ENCODE assay signal across 23 cellular contexts in the genomic region with DNA sequence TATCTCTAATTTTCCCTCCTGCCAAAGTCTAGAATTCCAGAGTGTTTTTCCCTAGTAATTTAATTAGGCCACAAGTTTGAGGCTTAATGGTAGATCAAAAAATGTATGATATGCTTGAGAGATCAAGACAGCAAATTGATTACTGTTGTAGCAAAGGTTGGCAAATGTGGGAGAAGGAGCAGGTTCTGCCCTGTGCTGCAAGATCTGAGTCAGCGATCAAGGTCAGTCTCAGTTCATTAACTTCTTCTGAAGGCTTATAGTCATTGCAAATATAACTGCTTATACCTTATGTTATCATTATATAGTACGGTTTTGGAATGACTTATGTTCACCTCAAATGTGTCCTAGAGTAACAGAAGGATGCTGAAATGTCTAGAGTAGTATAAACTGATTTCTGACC.
DNase-seq lines count a peak whose midpoint lies in the region; ATAC-seq and TF ChIP-seq lines count a peak whose summit lies in the region.
"Had no signal": no experiment of that assay in that cellular context is flagged by ENCODE, and none has a peak within 500 bp of the region (broad histone marks: within the 10 kb centered on the region; RNA-seq: fewer than 3 reads in every experiment).

No MANE protein-coding gene starts in this region.

- no peak overlapping the region for H3K14ac ChIP-seq in IMR-90 (replicated peaks; ENCODE audit: low read depth, low read length)

- no peaks in the 10 kb centered on the region for H4K20me1 ChIP-seq in IMR-90 (ENCODE audit: insufficient read depth, low read length)

- no peak for TF ChIP-seq RAD21 in IMR-90 (IDR thresholded peaks at IDR 0.05; ENCODE audit: low read length)

- H2BK5ac ChIP-seq in IMR-90 (ENCODE audit: low read depth, low read length, poor library complexity, severe bottlenecking), result no peak overlapping the region

- no peak overlapping the region for H4K8ac ChIP-seq in IMR-90 (ENCODE audit: low read depth in 2 of 2, low read length in 2 of 2)

- CTCF ChIA-PET in IMR-90 (lab: Yijun Ruan, JAX), result interaction anchor here (1.1 kb wide), 1 partner anchor 17 kb away, joined by 3 read pairs; no protein-coding TSS in a partner anchor

- H2BK20ac ChIP-seq in IMR-90 (ENCODE audit: low read depth, low read length), result no peak overlapping the region

- H3K23ac ChIP-seq in IMR-90 (ENCODE audit: low read depth, low read length), result no peak overlapping the region

- no peak overlapping the region for H3K56ac ChIP-seq in IMR-90 (ENCODE audit: extremely low read depth, insufficient read depth, low read length)

- H3K4me3 ChIP-seq in IMR-90 (ENCODE audit: insufficient read depth, low read depth, low read length) (no peak overlapping the region), epithelial cell of esophagus (ENCODE audit: low read length) (no peak overlapping the region), parathyroid adenoma (ENCODE audit: low read depth, low read length) (no peak overlapping the region), dorsolateral prefrontal cortex (no peak overlapping the region)
- H3K4me3 ChIP-seq: body of pancreas, colonic mucosa, PC-9, SJSA1 had no signal

- no peak overlapping the region for H4K5ac ChIP-seq in IMR-90 (ENCODE audit: low read depth, low read length)

- no peak overlapping the region for H3K27ac ChIP-seq in IMR-90 (ENCODE audit: insufficient read depth, low read length)
- no peak overlapping the region for H3K27ac ChIP-seq in parathyroid adenoma
- H3K27ac ChIP-seq in dorsolateral prefrontal cortex, result no peak overlapping the region
- H3K27ac ChIP-seq: body of pancreas, colonic mucosa, PC-9, SJSA1 had no signal

- DNase-seq in GM13977 (ENCODE audit: low spot score) (peak; percentile 17), IMR-90 (peak; percentile 34), epithelial cell of esophagus (ENCODE audit: low read depth) (peak; percentile 29), G401 (ENCODE audit: low spot score) (no peak), islet precursor cell (no peak), dorsolateral prefrontal cortex (no peak)
- no peak for DNase-seq in activated CD4-positive, alpha-beta T cell treated with anti-CD3 and anti-CD28 coated beads, Interleukin-2, amount 50 U/mL, for 4 hours
- DNase-seq: activated B cell treated with CpG ODN at 0.5 μM for 24 hours; activated CD8-positive, alpha-beta T cell treated with anti-CD3 and anti-CD28 coated beads, Interleukin-2, amount 10 ng/mL, durations not matched to agents 7 days and 5 days; activated T-cell treated with anti-CD3 and anti-CD28 coated beads, Interleukin-2, amount 50 U/mL, for 4 hours; body of pancreas; CD4-positive, alpha-beta memory T cell; colonic mucosa; hypothalamus; left cardiac atrium; midbrain; NCI-H1417 treated with DMSO at 0.1 percent for 48 hours; nephron progenitor cell; posterior cingulate gyrus; stimulated activated CD4-positive, alpha-beta T cell treated with anti-CD3 and anti-CD28 coated beads, Interleukin-4, amount 100 ng/mL, for 24 hours had no signal

- WGBS in IMR-90 (ENCODE audit: extremely low coverage in 2 of 2, insufficient read length in 1 of 2), 2 experiments, result no CpG with 5 or more reads among the region's 2 CpGs

- H3K36me3 ChIP-seq in IMR-90 (ENCODE audit: control insufficient read depth, insufficient read depth, low read length) (no peaks in the 10 kb centered on the region), parathyroid adenoma (ENCODE audit: control insufficient read depth, insufficient read depth, low read length) (no peaks in the 10 kb centered on the region)
- H3K36me3 ChIP-seq: colonic mucosa, SJSA1 had no signal

- no peak overlapping the region for H3K4ac ChIP-seq in IMR-90 (ENCODE audit: low read depth, low read length)

- H3K9ac ChIP-seq in IMR-90 (ENCODE audit: low read depth, low read length) (no peak overlapping the region), parathyroid adenoma (no peak overlapping the region)

- no peaks in the 10 kb centered on the region for H3K79me2 ChIP-seq in parathyroid adenoma

- H4K91ac ChIP-seq in IMR-90 (ENCODE audit: insufficient read depth, low read depth, low read length), result no peak overlapping the region

- no peak overlapping the region for H3K18ac ChIP-seq in IMR-90 (ENCODE audit: low read depth, low read length)

- H3K27me3 ChIP-seq in IMR-90 (ENCODE audit: control insufficient read depth, insufficient read depth, low read length) (no peaks in the 10 kb centered on the region), parathyroid adenoma (ENCODE audit: control insufficient read depth, insufficient read depth, low read length) (no peaks in the 10 kb centered on the region), dorsolateral prefrontal cortex (no peaks in the 10 kb centered on the region)
- H3K27me3 ChIP-seq: body of pancreas, colonic mucosa, SJSA1 had no signal

- no peaks in the 10 kb centered on the region for H3K79me1 ChIP-seq in IMR-90 (ENCODE audit: low read depth in 1 of 2, low read length in 2 of 2)

- dilution Hi-C loops in IMR-90 (cut with HindIII; ENCODE audit: low sequenced_read_pairs, unreplicated experiment), result no loop called here

- POLR2A ChIA-PET in IMR-90 (lab: Charles Lee; ENCODE audit: unreplicated experiment), result no interaction called here

- ATAC-seq in IMR-90 (ENCODE audit: low read depth), result no peak
- ATAC-seq: activated CD8-positive, alpha-beta T cell treated with anti-CD3 and anti-CD28 coated beads, Interleukin-2, amount 10 ng/mL, durations not matched to agents 7 days and 5 days; activated T-cell treated with anti-CD3 and anti-CD28 coated beads, Interleukin-2, amount 50 U/mL, for 4 hours; body of pancreas; left cardiac atrium had no signal

- in situ Hi-C loops in GM13977 (cut with MboI; ENCODE audit: low pct_unique_long_range_greater_than_20kb, low sequenced_read_pairs, unreplicated experiment) (no loop called here), IMR-90 (cut with MboI; ENCODE audit: low sequenced_read_pairs) (no loop called here), G401 (cut with HindIII; ENCODE audit: low sequenced_read_pairs) (no loop called here)

- H2AFZ ChIP-seq in IMR-90 (replicated peaks; ENCODE audit: low read length, poor library complexity), result no peak overlapping the region
- no peak overlapping the region for H2AFZ ChIP-seq in parathyroid adenoma
- H2AFZ ChIP-seq: PC-9 had no signal

- TF ChIP-seq POLR2A in IMR-90 (IDR thresholded peaks at IDR 0.05; ENCODE audit: low read depth, low read length), result no peak

- no TSS peak for BruUV-seq in IMR-90 (replicated peaks; lab: Mats Ljungman, UMichigan)

- H2AK9ac ChIP-seq in IMR-90 (replicated peaks; ENCODE audit: low read depth, low read length, poor library complexity), result no peak overlapping the region

- H2BK120ac ChIP-seq in IMR-90 (ENCODE audit: low read depth, low read length), result no peak overlapping the region

- H2AK5ac ChIP-seq in IMR-90 (ENCODE audit: low read depth, low read length), result no peak overlapping the region

- intact Hi-C loops in IMR-90 (cut with micrococcal nuclease), result no loop called here
- intact Hi-C loops in dorsolateral prefrontal cortex (cut with DNase I), result no loop called here

- H3K4me1 ChIP-seq in IMR-90 (ENCODE audit: control insufficient read depth, insufficient read depth, low read length) (no peaks in the 10 kb centered on the region), parathyroid adenoma (no peaks in the 10 kb centered on the region)
- H3K4me1 ChIP-seq: body of pancreas, colonic mucosa had no signal

- H3K4me2 ChIP-seq in IMR-90 (ENCODE audit: low read depth, low read length), result no peak overlapping the region
- peak overlapping the region; percentile 8 for H3K4me2 ChIP-seq in parathyroid adenoma (ENCODE audit: low read length)
- H3K4me2 ChIP-seq: PC-9 had no signal

- no peaks in the 10 kb centered on the region; the same call in 1 of the 2 replicates for H3K9me1 ChIP-seq in IMR-90 (ENCODE audit: insufficient read depth, low read length)

- TF ChIP-seq CTCF in GM13977 (IDR thresholded peaks at IDR 0.05; ENCODE audit: extremely low read depth, insufficient read depth, missing control alignments) (no peak), IMR-90 (conservative IDR thresholded peaks at IDR 0.05; ENCODE audit: low read depth, low read length) (no peak), epithelial cell of esophagus (IDR thresholded peaks at IDR 0.05; ENCODE audit: insufficient read depth, low read depth, low read length, missing control alignments) (no peak), parathyroid adenoma (IDR thresholded peaks at IDR 0.05) (no peak), dorsolateral prefrontal cortex (IDR thresholded peaks at IDR 0.05 in 54 of 56, conservative IDR thresholded peaks at IDR 0.05 in 2 of 56; ENCODE audit: low read depth in 1 of 56, partially characterized antibody in 56 of 56) (no peak)

- no peak overlapping the region for H2BK15ac ChIP-seq in IMR-90 (ENCODE audit: low read depth, low read length)

- H3K9me3 ChIP-seq in IMR-90 (ENCODE audit: control insufficient read depth, insufficient read depth, low read length) (peaks cover 4% of the 10 kb centered on the region; the same call in 1 of the 2 replicates), parathyroid adenoma (ENCODE audit: control insufficient read depth, low read length) (no peaks in the 10 kb centered on the region)
- H3K9me3 ChIP-seq: body of pancreas, colonic mucosa, SJSA1 had no signal

TF ChIP-seq in IMR-90, 13 proteins besides CTCF, POLR2A, EP300 and RAD21 (continues in another document):
- no peak for TF ChIP-seq MXI1 (IDR thresholded peaks at IDR 0.05; ENCODE audit: borderline replicate concordance, low read depth, low read length)
- TF ChIP-seq CEBPB (IDR thresholded peaks at IDR 0.05; ENCODE audit: low read depth, low read length), result no peak
- no peak for TF ChIP-seq CHD1 (IDR thresholded peaks at IDR 0.05; ENCODE audit: low read depth, low read length)
- TF ChIP-seq RCOR1 (IDR thresholded peaks at IDR 0.05; ENCODE audit: insufficient replicate concordance, low read length), result no peak
- TF ChIP-seq, protein P1, sequence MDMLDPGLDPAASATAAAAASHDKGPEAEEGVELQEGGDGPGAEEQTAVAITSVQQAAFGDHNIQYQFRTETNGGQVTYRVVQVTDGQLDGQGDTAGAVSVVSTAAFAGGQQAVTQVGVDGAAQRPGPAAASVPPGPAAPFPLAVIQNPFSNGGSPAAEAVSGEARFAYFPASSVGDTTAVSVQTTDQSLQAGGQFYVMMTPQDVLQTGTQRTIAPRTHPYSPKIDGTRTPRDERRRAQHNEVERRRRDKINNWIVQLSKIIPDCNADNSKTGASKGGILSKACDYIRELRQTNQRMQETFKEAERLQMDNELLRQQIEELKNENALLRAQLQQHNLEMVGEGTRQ (IDR thresholded peaks at IDR 0.05; ENCODE audit: low read depth, low read length), result no peak
- no peak for TF ChIP-seq RFX5 (IDR thresholded peaks at IDR 0.05; ENCODE audit: low read depth, low read length)
- no peak for TF ChIP-seq BHLHE40 (IDR thresholded peaks at IDR 0.05; ENCODE audit: low read depth, low read length)
- no peak for TF ChIP-seq NFE2L2 (IDR thresholded peaks at IDR 0.05; ENCODE audit: low read depth, low read length)
- TF ChIP-seq SMC3 (IDR thresholded peaks at IDR 0.05; ENCODE audit: low read depth, low read length), result no peak

Comparison
In these comparisons a context has a peak if more than half of its experiments do, and no peak if none do; other contexts are left out.
1. DNase-seq: peak in GM13977 (single experiment), IMR-90 (single experiment) and epithelial cell of esophagus (single experiment); none in activated CD4-positive, alpha-beta T cell treated with anti-CD3 and anti-CD28 coated beads, Interleukin-2, amount 50 U/mL, for 4 hours (0 of 2), G401 (single experiment), islet precursor cell (single experiment) and dorsolateral prefrontal cortex (0 of 10).